8 cellular contexts compared by ENCODE assay signal in the genomic region with DNA sequence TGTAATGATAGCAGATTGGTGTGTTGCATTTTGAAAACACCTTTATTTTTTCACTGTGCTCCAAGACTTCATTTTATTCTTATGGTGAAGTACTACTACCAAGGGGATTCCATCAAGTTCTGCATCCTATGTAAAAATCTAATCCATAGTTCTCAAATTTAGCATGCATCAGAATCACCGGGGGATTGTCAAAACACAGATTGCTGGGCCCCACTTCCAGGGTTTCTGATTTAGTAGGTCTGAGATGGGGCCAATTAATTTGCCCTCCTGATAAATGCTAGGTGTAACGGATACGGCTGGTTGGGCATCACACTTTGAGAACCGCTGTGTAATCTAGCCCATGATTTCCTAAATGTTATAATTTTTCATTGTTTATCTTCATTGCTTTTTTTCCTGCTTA. TPM values are rescaled to one million over a fixed set of nuclear protein-coding genes. Genes with fewer than 3 reads are reported as not detected.
DNase-seq lines count a peak whose midpoint lies in the region; ATAC-seq lines count a peak whose summit lies in the region.

No MANE protein-coding gene starts in this region.

- H3K4me1 ChIP-seq in stomach smooth muscle (ENCODE audit: control insufficient read depth, insufficient read depth, low read length) = peaks cover 20% of the 10 kb centered on the region

- no peaks in the 10 kb centered on the region for H3K27me3 ChIP-seq in stomach smooth muscle (ENCODE audit: control insufficient read depth in 1 of 2, insufficient read depth in 2 of 2, low read length in 2 of 2)

- H3K9me3 Mint-ChIP-seq in activated CD4-positive, alpha-beta T cell treated with anti-CD3 and anti-CD28 coated beads, Interleukin-2, amount 10 ng/mL, durations not matched to agents 24 days and 14 days = no peaks in the 10 kb centered on the region
- no peaks in the 10 kb centered on the region for H3K9me3 Mint-ChIP-seq in activated naive CD8-positive, alpha-beta T cell (ENCODE audit: low read depth)

- peaks cover 42% of the 10 kb centered on the region for H3K4me1 Mint-ChIP-seq in activated CD4-positive, alpha-beta T cell treated with anti-CD3 and anti-CD28 coated beads, Interleukin-2, amount 10 ng/mL, durations not matched to agents 24 days and 14 days
- H3K4me1 Mint-ChIP-seq in activated naive CD8-positive, alpha-beta T cell (ENCODE audit: low read depth) = peaks cover 41% of the 10 kb centered on the region

- peak overlapping the region; percentile 95 to 97 for H3K9ac ChIP-seq in stomach smooth muscle (ENCODE audit: low read length in 2 of 2)

- peak overlapping the region; percentile 92 for H3K4me3 Mint-ChIP-seq in activated CD4-positive, alpha-beta T cell treated with anti-CD3 and anti-CD28 coated beads, Interleukin-2, amount 10 ng/mL, durations not matched to agents 24 days and 14 days
- peak overlapping the region; percentile 100 for H3K4me3 Mint-ChIP-seq in activated naive CD8-positive, alpha-beta T cell

- no peaks in the 10 kb centered on the region for H3K9me3 ChIP-seq in stomach smooth muscle (ENCODE audit: control insufficient read depth in 2 of 2, low read length in 2 of 2)

- H3K36me3 ChIP-seq in stomach smooth muscle (ENCODE audit: control insufficient read depth in 2 of 2, insufficient read depth in 2 of 2, low read length in 2 of 2) = peaks cover 15 to 25% of the 10 kb centered on the region in 2 donors

- no peaks in the 10 kb centered on the region for H3K27me3 Mint-ChIP-seq in activated CD4-positive, alpha-beta T cell treated with anti-CD3 and anti-CD28 coated beads, Interleukin-2, amount 10 ng/mL, durations not matched to agents 24 days and 14 days
- no peaks in the 10 kb centered on the region for H3K27me3 Mint-ChIP-seq in activated naive CD8-positive, alpha-beta T cell

- H3K36me3 Mint-ChIP-seq in activated CD4-positive, alpha-beta T cell treated with anti-CD3 and anti-CD28 coated beads, Interleukin-2, amount 10 ng/mL, durations not matched to agents 24 days and 14 days (ENCODE audit: low read depth) = peaks cover 49% of the 10 kb centered on the region
- peaks cover 27% of the 10 kb centered on the region for H3K36me3 Mint-ChIP-seq in activated naive CD8-positive, alpha-beta T cell

- no peak for DNase-seq in activated CD4-positive, alpha-beta T cell treated with anti-CD3 and anti-CD28 coated beads, Interleukin-2, amount 10 ng/mL, durations not matched to agents 24 days and 14 days
- no peak for DNase-seq in activated CD4-positive, alpha-beta T cell treated with anti-CD3 and anti-CD28 coated beads, Interleukin-2, amount 50 U/mL, for 48 hours
- DNase-seq in islet precursor cell (peak; percentile 19), NCI-H128 (lab: John Stamatoyannopoulos, UW; ENCODE audit: unreplicated experiment) (no peak)

- peak overlapping the region; percentile 98 for H3K27ac Mint-ChIP-seq in activated CD4-positive, alpha-beta T cell treated with anti-CD3 and anti-CD28 coated beads, Interleukin-2, amount 10 ng/mL, durations not matched to agents 24 days and 14 days
- peak overlapping the region; percentile 100 for H3K27ac Mint-ChIP-seq in activated naive CD8-positive, alpha-beta T cell

- ATAC-seq in GM19351 (IDR thresholded peaks at IDR 0.05; ENCODE audit: unreplicated experiment) (no peak), GM21515 (IDR thresholded peaks at IDR 0.05; ENCODE audit: unreplicated experiment) (no peak)

- intact Hi-C loops in activated CD4-positive, alpha-beta T cell treated with anti-CD3 and anti-CD28 coated beads, Interleukin-2, amount 10 ng/mL, durations not matched to agents 24 days and 14 days (cut with micrococcal nuclease) = loop anchor here (1.0 to 10.0 kb wide), 4 partner anchors 119 to 1769 kb away; a partner anchor contains a TSS

- no peak overlapping the region for H3K27ac ChIP-seq in stomach smooth muscle (ENCODE audit: low read length)

- peak overlapping the region; percentile 97 to 100 for H3K4me3 ChIP-seq in stomach smooth muscle (ENCODE audit: low read length in 2 of 2)

RNA-seq across cellular contexts. Expression of a gene that starts 0.7 kb away (rescaled TPM):
- 37.1 and 41.1 TPM in 2 replicates for total RNA-seq in activated CD4-positive, alpha-beta T cell treated with anti-CD3 and anti-CD28 coated beads, Interleukin-2, amount 10 ng/mL, durations not matched to agents 24 days and 14 days

RNA-seq across cellular contexts. Expression of a gene that starts 1.2 kb away (rescaled TPM):
- 3,393 and 3,435 TPM in 2 replicates for total RNA-seq in activated CD4-positive, alpha-beta T cell treated with anti-CD3 and anti-CD28 coated beads, Interleukin-2, amount 10 ng/mL, durations not matched to agents 24 days and 14 days

RNA-seq across cellular contexts. Expression of a gene that starts 8.3 kb away (rescaled TPM):
- total RNA-seq in activated CD4-positive, alpha-beta T cell treated with anti-CD3 and anti-CD28 coated beads, Interleukin-2, amount 10 ng/mL, durations not matched to agents 24 days and 14 days = 33.5 and 33.9 TPM in 2 replicates

RNA-seq across cellular contexts. Expression of a gene that starts 60.0 kb away (rescaled TPM):
- not detected in 2 replicates for total RNA-seq in activated CD4-positive, alpha-beta T cell treated with anti-CD3 and anti-CD28 coated beads, Interleukin-2, amount 10 ng/mL, durations not matched to agents 24 days and 14 days
